In genomic region chr2:240369725-240370585, GRCh38 we compare ENCODE assay signal across 10 cellular contexts.
DNase-seq lines count a peak whose midpoint lies in the region; ATAC-seq, FAIRE-seq and TF ChIP-seq lines count a peak whose summit lies in the region.
"Had no signal": no experiment of that assay in that cellular context is flagged by ENCODE, and none has a peak within 500 bp of the region (broad histone marks: within the 10 kb centered on the region; RNA-seq: fewer than 3 reads in every experiment).

No MANE protein-coding gene starts in this region.

- H3K4ac ChIP-seq in H1 (replicated peaks; ENCODE audit: insufficient read length, low read depth, low read length) (no peak overlapping the region), mesendoderm (ENCODE audit: low read depth, low read length) (no peak overlapping the region)

- peaks cover 0 to 4% of the 10 kb centered on the region in 2 experiments for H4K20me1 ChIP-seq in H1 (replicated peaks in 1 of 2; ENCODE audit: control insufficient read depth in 1 of 2, insufficient read depth in 2 of 2, low read length in 2 of 2)

- 85% methylated on average over 17 of the region's 21 CpGs; no CpG with 5 or more reads in 1 of the 2 experiments for WGBS in H1 (ENCODE audit: extremely low coverage in 1 of 2, insufficient coverage in 1 of 2, insufficient read length in 1 of 2, insufficient replicate concordance in 2 of 2, low coverage in 1 of 2, low lambda C conversion rate in 2 of 2, missing lambda C conversion rate in 1 of 2), 2 experiments
- WGBS in mesendoderm (ENCODE audit: extremely low coverage, insufficient coverage, low lambda C conversion rate) = no CpG with 5 or more reads among the region's 21 CpGs

- H3K27me3 ChIP-seq in H1 (replicated peaks in 1 of 4; ENCODE audit: control insufficient read depth in 3 of 4, extremely low read depth in 1 of 4, insufficient read depth in 3 of 4, low read length in 3 of 4) (no peaks in the 10 kb centered on the region), mesendoderm (ENCODE audit: insufficient read depth, low read length, poor library complexity) (no peaks in the 10 kb centered on the region), upper lobe of right lung (no peaks in the 10 kb centered on the region)

- H3K4me3 ChIP-seq in H1 (ENCODE audit: extremely low read depth in 1 of 4, insufficient read depth in 2 of 4, low read depth in 3 of 4, low read length in 4 of 4) (no peak overlapping the region), mesendoderm (ENCODE audit: low read length) (no peak overlapping the region), upper lobe of right lung (no peak overlapping the region)

- TF ChIP-seq EP300 in H1 (IDR thresholded peaks at IDR 0.05; ENCODE audit: borderline replicate concordance in 1 of 2, low read depth in 2 of 2, low read length in 2 of 2) = no peak

- H3K23ac ChIP-seq in H1 (ENCODE audit: insufficient read length) = no peak overlapping the region
- no peak overlapping the region for H3K23ac ChIP-seq in mesendoderm (ENCODE audit: low read length)

- POLR2A ChIA-PET in H1 (lab: Charles Lee; ENCODE audit: partially characterized antibody) = no interaction called here

- DNase-seq in LHCN-M2 (ENCODE audit: low read depth) = peak; percentile 97
- peak in 1 of 2 experiments; percentile 10 for DNase-seq in H1 (ENCODE audit: low read depth in 1 of 2, low spot score in 2 of 2)
- DNase-seq in mesendoderm = peak; percentile 51
- DNase-seq in upper lobe of right lung = peak; percentile 85
- no peak for DNase-seq in SKM-1 treated with dmso at 0.1 percent for 144 hours (lab: John Stamatoyannopoulos, UW; ENCODE audit: unreplicated experiment)
- no peak for DNase-seq in stimulated activated CD4-positive, alpha-beta T cell treated with anti-CD3 and anti-CD28 coated beads, Interleukin-12 subunit alpha, Interleukin-12 subunit beta, amount 100 ng/mL, for 4 hours
- no peak for DNase-seq in activated T-helper 1 cell treated with anti-CD3 and anti-CD28 coated beads, Interleukin-12 subunit alpha, Interleukin-12 subunit beta, Interleukin-2, Interleukin-4 antibody, amounts not matched to agents 30 ng/mL and 10 ng/mL and 1 ng/mL, durations not matched to agents 14 hours and 24 hours and 36 hours (ENCODE audit: low spot score)
- DNase-seq: stimulated activated CD4-positive, alpha-beta T cell treated with anti-CD3 and anti-CD28 coated beads, Interleukin-2, amount 100 ng/mL, for 48 hours had no signal

- H3K9ac ChIP-seq in H1 (replicated peaks in 1 of 4; ENCODE audit: extremely low read depth in 1 of 4, low read depth in 3 of 4, low read length in 3 of 4) (no peak overlapping the region), mesendoderm (ENCODE audit: low read length) (no peak overlapping the region)

- H3K14ac ChIP-seq in H1 (ENCODE audit: insufficient read length) = no peak overlapping the region

- H2BK12ac ChIP-seq in H1 (ENCODE audit: low read depth, low read length) = no peak overlapping the region

- H2BK120ac ChIP-seq in H1 (replicated peaks; ENCODE audit: low read depth, low read length) (no peak overlapping the region), mesendoderm (ENCODE audit: low read depth, low read length) (no peak overlapping the region)

- no peak overlapping the region for H2BK20ac ChIP-seq in H1 (ENCODE audit: low read length)

- no peak overlapping the region for H4K91ac ChIP-seq in H1 (replicated peaks; ENCODE audit: insufficient read length, low read length)

- H2BK5ac ChIP-seq in H1 (ENCODE audit: low read depth, low read length) (no peak overlapping the region), mesendoderm (ENCODE audit: low read length) (no peak overlapping the region)

- H3K27ac ChIP-seq in H1 (ENCODE audit: low read depth, low read length) (no peak overlapping the region), mesendoderm (ENCODE audit: low read depth, low read length) (no peak overlapping the region), upper lobe of right lung (peak overlapping the region; percentile 79)

- peaks cover 3% of the 10 kb centered on the region; the same call in 1 of the 2 replicates for H3K79me1 ChIP-seq in H1 (ENCODE audit: low read depth, low read length)
- H3K79me1 ChIP-seq in mesendoderm (ENCODE audit: low read length) = no peaks in the 10 kb centered on the region

- intact Hi-C loops in upper lobe of right lung (cut with DNase I) = no loop called here
- intact Hi-C loops in activated T-helper 1 cell treated with anti-CD3 and anti-CD28 coated beads, Interleukin-12 subunit alpha, Interleukin-12 subunit beta, Interleukin-2, Interleukin-4 antibody, amounts not matched to agents 30 ng/mL and 10 ng/mL and 1 ng/mL, durations not matched to agents 14 hours and 24 hours and 36 hours (cut with micrococcal nuclease) = no loop called here

- H3K23me2 ChIP-seq in H1 (ENCODE audit: low read depth, low read length) = no peaks in the 10 kb centered on the region; the same call in 1 of the 2 replicates

- H3K27me3 Mint-ChIP-seq in activated T-helper 1 cell treated with anti-CD3 and anti-CD28 coated beads, Interleukin-12 subunit alpha, Interleukin-12 subunit beta, Interleukin-2, Interleukin-4 antibody, amounts not matched to agents 30 ng/mL and 10 ng/mL and 1 ng/mL, durations not matched to agents 14 hours and 24 hours and 36 hours (ENCODE audit: insufficient read depth) = no peaks in the 10 kb centered on the region

- no peak for TF ChIP-seq CTCF in H1 (IDR thresholded peaks at IDR 0.05; ENCODE audit: control extremely low read depth in 1 of 3, insufficient read depth in 1 of 3, low read depth in 1 of 3, low read length in 3 of 3)
- TF ChIP-seq CTCF in upper lobe of right lung (IDR thresholded peaks at IDR 0.05) = no peak

- H2AFZ ChIP-seq in H1 (ENCODE audit: low read length) = no peak overlapping the region

- peak overlapping the region; percentile 25; the same call in 1 of the 2 replicates for H4K8ac ChIP-seq in H1 (ENCODE audit: extremely low read depth, insufficient read depth, low read length)
- H4K8ac ChIP-seq in mesendoderm (ENCODE audit: low read depth, low read length) = no peak overlapping the region

- H3K4me3 Mint-ChIP-seq in activated T-helper 1 cell treated with anti-CD3 and anti-CD28 coated beads, Interleukin-12 subunit alpha, Interleukin-12 subunit beta, Interleukin-2, Interleukin-4 antibody, amounts not matched to agents 30 ng/mL and 10 ng/mL and 1 ng/mL, durations not matched to agents 14 hours and 24 hours and 36 hours = no peak overlapping the region

- no peaks in the 10 kb centered on the region for H3K36me3 Mint-ChIP-seq in activated T-helper 1 cell treated with anti-CD3 and anti-CD28 coated beads, Interleukin-12 subunit alpha, Interleukin-12 subunit beta, Interleukin-2, Interleukin-4 antibody, amounts not matched to agents 30 ng/mL and 10 ng/mL and 1 ng/mL, durations not matched to agents 14 hours and 24 hours and 36 hours (ENCODE audit: low read depth)

- no peak for TF ChIP-seq RAD21 in H1 (IDR thresholded peaks at IDR 0.05 in 1 of 2, conservative IDR thresholded peaks at IDR 0.05 in 1 of 2; ENCODE audit: low read depth in 2 of 2, low read length in 2 of 2)

- H3K4me2 ChIP-seq in H1 (ENCODE audit: insufficient read depth in 1 of 2, low read depth in 2 of 2, low read length in 2 of 2) (no peak overlapping the region), mesendoderm (ENCODE audit: low read length) (no peak overlapping the region)

- H3K4me1 ChIP-seq in H1 (replicated peaks in 1 of 4; ENCODE audit: control insufficient read depth in 3 of 4, insufficient read depth in 4 of 4, low read length in 3 of 4) (peaks cover 0 to 7% (median 1%) of the 10 kb centered on the region in 4 experiments; a peak in 2 of 7 replicates), mesendoderm (ENCODE audit: control insufficient read depth, low read depth, low read length) (no peaks in the 10 kb centered on the region), upper lobe of right lung (peaks cover 12% of the 10 kb centered on the region)

- no peak for FAIRE-seq in H1 (lab: Jason Lieb, UNC)
- FAIRE-seq: colon had no signal

- H3K27ac Mint-ChIP-seq in activated T-helper 1 cell treated with anti-CD3 and anti-CD28 coated beads, Interleukin-12 subunit alpha, Interleukin-12 subunit beta, Interleukin-2, Interleukin-4 antibody, amounts not matched to agents 30 ng/mL and 10 ng/mL and 1 ng/mL, durations not matched to agents 14 hours and 24 hours and 36 hours = no peak overlapping the region

- H2AK5ac ChIP-seq in H1 (ENCODE audit: low read depth, low read length) = no peak overlapping the region
- no peak overlapping the region for H2AK5ac ChIP-seq in mesendoderm (ENCODE audit: low read length)

- ATAC-seq in upper lobe of right lung (peak; percentile 83), HG03521 (IDR thresholded peaks at IDR 0.05; ENCODE audit: unreplicated experiment) (no peak)

- H2BK15ac ChIP-seq in H1 (ENCODE audit: low read length) = no peak overlapping the region
- H2BK15ac ChIP-seq in mesendoderm (replicated peaks; ENCODE audit: low read depth) = no peak overlapping the region

- H3K4me1 Mint-ChIP-seq in activated T-helper 1 cell treated with anti-CD3 and anti-CD28 coated beads, Interleukin-12 subunit alpha, Interleukin-12 subunit beta, Interleukin-2, Interleukin-4 antibody, amounts not matched to agents 30 ng/mL and 10 ng/mL and 1 ng/mL, durations not matched to agents 14 hours and 24 hours and 36 hours (ENCODE audit: low read depth) = no peaks in the 10 kb centered on the region

- H3K56ac ChIP-seq in H1 (replicated peaks; ENCODE audit: insufficient read length, low read depth, low read length) (no peak overlapping the region), mesendoderm (ENCODE audit: low read length) (no peak overlapping the region)

- H4K5ac ChIP-seq in H1 (ENCODE audit: insufficient read length, low read depth, low read length) (no peak overlapping the region), mesendoderm (ENCODE audit: low read length) (no peak overlapping the region)

- no peak for TF ChIP-seq POLR2A in H1 (IDR thresholded peaks at IDR 0.05; ENCODE audit: control extremely low read depth in 1 of 2, low read depth in 2 of 2, low read length in 2 of 2)

- H3K18ac ChIP-seq in H1 (ENCODE audit: extremely low read depth, low read length) (no peak overlapping the region), mesendoderm (ENCODE audit: low read length) (no peak overlapping the region)

- H3K9me3 ChIP-seq in H1 (ENCODE audit: insufficient read depth in 2 of 2, low read depth in 1 of 2, low read length in 1 of 2) = no peaks in the 10 kb centered on the region
- H3K9me3 ChIP-seq in upper lobe of right lung = no peaks in the 10 kb centered on the region

- H3K79me2 ChIP-seq in H1 (ENCODE audit: control insufficient read depth in 1 of 2, insufficient read depth in 2 of 2, low read length in 2 of 2) (no peaks in the 10 kb centered on the region), mesendoderm (ENCODE audit: control insufficient read depth, insufficient read depth, low read length) (no peaks in the 10 kb centered on the region)

- CTCF ChIA-PET in H1 (lab: Charles Lee; ENCODE audit: partially characterized antibody) = no interaction called here

- H3K36me3 ChIP-seq in H1 (ENCODE audit: control insufficient read depth in 2 of 4, insufficient read depth in 4 of 4, low read length in 3 of 4) (no peaks in the 10 kb centered on the region), mesendoderm (ENCODE audit: control insufficient read depth, insufficient read depth, low read length) (no peaks in the 10 kb centered on the region), upper lobe of right lung (no peaks in the 10 kb centered on the region)

- no peaks in the 10 kb centered on the region for H3K9me3 Mint-ChIP-seq in activated T-helper 1 cell treated with anti-CD3 and anti-CD28 coated beads, Interleukin-12 subunit alpha, Interleukin-12 subunit beta, Interleukin-2, Interleukin-4 antibody, amounts not matched to agents 30 ng/mL and 10 ng/mL and 1 ng/mL, durations not matched to agents 14 hours and 24 hours and 36 hours

Comparison
In these comparisons a context has a peak if more than half of its experiments do, and no peak if none do; other contexts are left out.
1. DNase-seq: peak in LHCN-M2 (single experiment), mesendoderm (single experiment) and upper lobe of right lung (single experiment); none in SKM-1 treated with dmso at 0.1 percent for 144 hours (single experiment), stimulated activated CD4-positive, alpha-beta T cell treated with anti-CD3 and anti-CD28 coated beads, Interleukin-12 subunit alpha, Interleukin-12 subunit beta, amount 100 ng/mL, for 4 hours (single experiment) and activated T-helper 1 cell treated with anti-CD3 and anti-CD28 coated beads, Interleukin-12 subunit alpha, Interleukin-12 subunit beta, Interleukin-2, Interleukin-4 antibody, amounts not matched to agents 30 ng/mL and 10 ng/mL and 1 ng/mL, durations not matched to agents 14 hours and 24 hours and 36 hours (single experiment).